In the genomic region with DNA sequence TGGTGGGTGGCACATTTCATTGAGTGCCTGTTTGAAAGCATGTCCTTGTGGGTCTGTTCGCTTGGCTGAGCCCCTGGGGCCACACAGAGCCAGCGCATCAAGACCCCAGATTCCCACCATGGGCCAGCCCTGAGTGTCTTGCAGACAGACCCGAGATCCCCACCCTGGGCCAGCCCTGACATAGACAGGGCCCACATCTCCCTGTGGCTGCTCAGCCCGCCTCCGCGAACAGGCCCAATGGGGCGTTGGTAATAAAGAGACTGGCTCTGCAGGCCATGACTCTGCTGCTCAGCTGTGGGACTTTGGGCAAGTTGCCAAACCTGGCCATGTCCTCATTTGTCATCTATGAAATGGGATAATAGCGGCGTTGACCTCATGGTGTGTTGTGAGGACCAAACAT, we compare ENCODE assay signal across 35 cellular contexts.
"Had no signal": no experiment of that assay in that cellular context is flagged by ENCODE, and none has a peak within 500 bp of the region (broad histone marks: within the 10 kb centered on the region; RNA-seq: fewer than 3 reads in every experiment).

No MANE protein-coding gene starts in this region.

- H3K27me3 Mint-ChIP-seq: activated naive CD4-positive, alpha-beta T cell treated with anti-CD3 and anti-CD28 coated beads, Interleukin-2, amount 10 ng/mL, durations not matched to agents 7 days and 5 days; dendritic cell treated with granulocyte-macrophage colony-stimulating factor and Interleukin-4, amounts not matched to agents 40 ng/mL and 50 ng/mL, for 4 days; naive B cell; progenitor cell of endocrine pancreas; stimulated activated naive B cell treated with anti-CD40 and anti-IgM and Interleukin-4, amounts not matched to agents 10 μg/mL and 1 μg/mL and 100 μg/mL, for 72 hours had no signal

- H3K27ac Mint-ChIP-seq: activated naive CD4-positive, alpha-beta T cell treated with anti-CD3 and anti-CD28 coated beads, Interleukin-2, amount 10 ng/mL, durations not matched to agents 7 days and 5 days; dendritic cell treated with granulocyte-macrophage colony-stimulating factor and Interleukin-4, amounts not matched to agents 40 ng/mL and 50 ng/mL, for 4 days; endodermal cell; naive B cell; progenitor cell of endocrine pancreas; stimulated activated naive B cell treated with anti-CD40 and anti-IgM and Interleukin-4, amounts not matched to agents 10 μg/mL and 1 μg/mL and 100 μg/mL, for 72 hours; T-helper 1 cell treated with Interleukin-12 subunit alpha and Interleukin-12 subunit beta and Interleukin-4 antibody, amounts not matched to agents 30 μg/mL and 1 μg/mL, for 36 hours had no signal

- H3K9me3 Mint-ChIP-seq: activated naive CD4-positive, alpha-beta T cell treated with anti-CD3 and anti-CD28 coated beads, Interleukin-2, amount 10 ng/mL, durations not matched to agents 7 days and 5 days; dendritic cell treated with granulocyte-macrophage colony-stimulating factor and Interleukin-4, amounts not matched to agents 40 ng/mL and 50 ng/mL, for 4 days; naive B cell; nephron progenitor cell; stimulated activated naive B cell treated with anti-CD40 and anti-IgM and Interleukin-4, amounts not matched to agents 10 μg/mL and 1 μg/mL and 100 μg/mL, for 72 hours; T-helper 1 cell treated with Interleukin-12 subunit alpha and Interleukin-12 subunit beta and Interleukin-4 antibody, amounts not matched to agents 30 μg/mL and 1 μg/mL, for 36 hours had no signal

- H3K9me3 ChIP-seq: heart right ventricle, neutrophil, stomach, suprapubic skin, transverse colon had no signal

- H3K4me3 ChIP-seq: heart right ventricle, lung, smooth muscle cell, stomach, suprapubic skin, transverse colon had no signal

- H3K4me1 Mint-ChIP-seq: activated naive CD4-positive, alpha-beta T cell treated with anti-CD3 and anti-CD28 coated beads, Interleukin-2, amount 10 ng/mL, durations not matched to agents 7 days and 5 days; endodermal cell; naive B cell had no signal

- H3K36me3 Mint-ChIP-seq: naive B cell had no signal

- H3K27ac ChIP-seq: neutrophil, suprapubic skin, transverse colon, WERI-Rb-1 had no signal

- ATAC-seq: activated CD4-positive, CD25-positive, alpha-beta regulatory T cell treated with anti-CD3 and anti-CD28 coated beads, Interleukin-2, amount 50 U/mL, for 24 hours; esophagus mucosa; heart right ventricle; left lobe of liver; sciatic nerve; stimulated activated naive B cell treated with anti-CD40 and anti-IgM and Interleukin-4, amounts not matched to agents 10 μg/mL and 1 μg/mL and 100 μg/mL, for 72 hours had no signal

- DNase-seq: activated CD4-positive, alpha-beta T cell treated with anti-CD3 and anti-CD28 coated beads for 48 hours; activated CD4-positive, alpha-beta T cell treated with anti-CD3 and anti-CD28 coated beads, Interleukin-2, amount 50 U/mL, for 48 hours; activated CD8-positive, alpha-beta memory T cell treated with anti-CD3 and anti-CD28 coated beads for 24 hours; activated gamma-delta T cell; activated naive CD4-positive, alpha-beta T cell treated with anti-CD3 and anti-CD28 coated beads, Interleukin-2, amount 10 ng/mL, durations not matched to agents 7 days and 5 days; activated T-cell treated with anti-CD3 and anti-CD28 coated beads, Interleukin-2, amount 50 U/mL, for 1 hour; amniotic stem cell; central memory CD4-positive, alpha-beta T cell; endodermal cell; foreskin fibroblast; heart right ventricle; kidney glomerular epithelial cell; naive B cell; nephron progenitor cell; stimulated activated CD4-positive, alpha-beta T cell treated with anti-CD3 and anti-CD28 coated beads, Interleukin-1b, Interleukin-23, amount 100 ng/mL, for 48 hours; stimulated activated CD4-positive, alpha-beta T cell treated with anti-CD3 and anti-CD28 coated beads, Interleukin-4, amount 100 ng/mL, for 4 hours; stimulated activated CD8-positive, alpha-beta memory T cell treated with anti-CD3 and anti-CD28 coated beads, Interleukin-4, amount 100 ng/mL, for 48 hours; stimulated activated naive B cell treated with anti-CD40 and anti-IgM and Interleukin-4, amounts not matched to agents 10 μg/mL and 1 μg/mL and 100 μg/mL, for 72 hours; stomach; SW 1271; T-helper 9 cell; transverse colon; WERI-Rb-1 had no signal

- H3K4me3 Mint-ChIP-seq: activated naive CD4-positive, alpha-beta T cell treated with anti-CD3 and anti-CD28 coated beads, Interleukin-2, amount 10 ng/mL, durations not matched to agents 7 days and 5 days; dendritic cell treated with granulocyte-macrophage colony-stimulating factor and Interleukin-4, amounts not matched to agents 40 ng/mL and 50 ng/mL, for 4 days; endodermal cell; naive B cell; nephron progenitor cell; stimulated activated naive B cell treated with anti-CD40 and anti-IgM and Interleukin-4, amounts not matched to agents 10 μg/mL and 1 μg/mL and 100 μg/mL, for 72 hours; T-helper 1 cell treated with Interleukin-12 subunit alpha and Interleukin-12 subunit beta and Interleukin-4 antibody, amounts not matched to agents 30 μg/mL and 1 μg/mL, for 36 hours had no signal

- H3K27me3 ChIP-seq: heart right ventricle, neutrophil, stomach, suprapubic skin, transverse colon had no signal

- H3K36me3 ChIP-seq: transverse colon, WERI-Rb-1 had no signal

- H3K4me1 ChIP-seq: transverse colon had no signal

- FAIRE-seq: TTC549 had no signal
